9 cellular contexts compared by ENCODE assay signal in genomic region chr1:219759095-219759494, GRCh38.
"Had no signal": no experiment of that assay in that cellular context is flagged by ENCODE, and none has a peak within 500 bp of the region (broad histone marks: within the 10 kb centered on the region; RNA-seq: fewer than 3 reads in every experiment).

No MANE protein-coding gene starts in this region.

- H3K9me3 Mint-ChIP-seq: H9 had no signal

- H3K27ac ChIP-seq: HL-60 had no signal

- H3K36me3 Mint-ChIP-seq: IgD-negative memory B cell had no signal

- H3K27me3 Mint-ChIP-seq: IgD-negative memory B cell had no signal

- H3K27ac Mint-ChIP-seq: HFFc6, IgD-negative memory B cell had no signal

- FAIRE-seq: H54, HepG2 had no signal

- DNase-seq: GOT3, H9, HCEC 1CT, HFFc6, KG1 had no signal

- H3K4me3 Mint-ChIP-seq: H9, HFFc6, IgD-negative memory B cell had no signal
